Comparison of ENCODE assay signal across 28 cellular contexts in the genomic region with DNA sequence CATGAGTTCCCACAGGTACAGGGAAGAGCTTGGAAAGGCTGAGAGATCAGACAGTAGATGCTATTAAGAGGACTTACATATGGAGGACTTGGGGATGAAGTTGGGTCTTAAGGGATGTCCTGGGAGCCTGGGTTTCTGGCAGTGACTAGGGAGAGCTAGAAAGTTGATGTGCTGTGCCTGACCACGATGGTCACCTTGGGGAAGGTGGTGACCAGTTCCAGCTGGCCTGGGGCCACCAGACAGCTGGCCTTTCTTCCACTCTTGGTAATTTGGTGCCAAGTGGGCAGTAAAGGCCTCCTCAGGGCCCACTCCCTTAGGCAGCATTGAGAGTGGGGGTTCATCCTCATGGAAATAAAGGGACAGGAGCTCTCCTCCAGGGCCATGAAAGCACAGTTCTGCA. TPM values are rescaled to one million over a fixed set of nuclear protein-coding genes. Genes with fewer than 3 reads are reported as not detected.
DNase-seq lines count a peak whose midpoint lies in the region; ATAC-seq, FAIRE-seq and TF ChIP-seq lines count a peak whose summit lies in the region.
"Had no signal": no experiment of that assay in that cellular context is flagged by ENCODE, and none has a peak within 500 bp of the region (broad histone marks: within the 10 kb centered on the region; RNA-seq: fewer than 3 reads in every experiment).

No MANE protein-coding gene starts in this region.

- H2BK5ac ChIP-seq in H1 (ENCODE audit: low read depth, low read length), result peak overlapping the region; percentile 93; the same call in 1 of the 2 replicates

- H3K27me3 ChIP-seq in GM23338 (ENCODE audit: insufficient read depth) (no peaks in the 10 kb centered on the region), H1 (replicated peaks in 1 of 4; ENCODE audit: control insufficient read depth in 3 of 4, extremely low read depth in 1 of 4, insufficient read depth in 3 of 4, low read length in 3 of 4) (peaks cover 0 to 6% (median 2%) of the 10 kb centered on the region in 4 experiments; a peak in 2 of 7 replicates)

- no peak overlapping the region for H3K56ac ChIP-seq in H1 (replicated peaks; ENCODE audit: insufficient read length, low read depth, low read length)

- H3K4me1 ChIP-seq in GM23338 (ENCODE audit: insufficient read depth) (peaks cover 11% of the 10 kb centered on the region; the same call in 1 of the 2 replicates), H1 (replicated peaks in 1 of 4; ENCODE audit: control insufficient read depth in 3 of 4, insufficient read depth in 4 of 4, low read length in 3 of 4) (peaks cover 11 to 17% (median 13%) of the 10 kb centered on the region in 4 experiments)

- no peak overlapping the region for H3K4me3 ChIP-seq in GM23338
- H3K4me3 ChIP-seq in H1 (ENCODE audit: extremely low read depth in 1 of 4, insufficient read depth in 2 of 4, low read depth in 3 of 4, low read length in 4 of 4), result no peak overlapping the region
- H3K4me3 ChIP-seq: SK-N-MC had no signal

- peak overlapping the region; percentile 98; the same call in 1 of the 2 replicates for H2BK20ac ChIP-seq in H1 (ENCODE audit: low read length)

- no peak overlapping the region for H3K4ac ChIP-seq in H1 (replicated peaks; ENCODE audit: insufficient read length, low read depth, low read length)

- no peak for TF ChIP-seq POLR2A in H1 (IDR thresholded peaks at IDR 0.05; ENCODE audit: control extremely low read depth in 1 of 2, low read depth in 2 of 2, low read length in 2 of 2)

- TF ChIP-seq CTCF in GM23338 (conservative IDR thresholded peaks at IDR 0.05; ENCODE audit: low read depth in 2 of 2) (no peak), H1 (IDR thresholded peaks at IDR 0.05; ENCODE audit: control extremely low read depth in 1 of 3, insufficient read depth in 1 of 3, low read depth in 1 of 3, low read length in 3 of 3) (no peak)

- no peak for ATAC-seq in activated CD8-positive, alpha-beta memory T cell treated with anti-CD3 and anti-CD28 coated beads, Interleukin-2, amount 10 ng/mL, durations not matched to agents 7 days and 5 days
- ATAC-seq in GM23338 (no peak), left lobe of liver (no peak)
- ATAC-seq: HCT116, Panc1 had no signal

- TF ChIP-seq RAD21 in H1 (IDR thresholded peaks at IDR 0.05 in 1 of 2, conservative IDR thresholded peaks at IDR 0.05 in 1 of 2; ENCODE audit: low read depth in 2 of 2, low read length in 2 of 2), result no peak

- H3K79me2 ChIP-seq in GM23338 (replicated peaks; ENCODE audit: insufficient read depth), result no peaks in the 10 kb centered on the region
- no peaks in the 10 kb centered on the region for H3K79me2 ChIP-seq in H1 (ENCODE audit: control insufficient read depth in 1 of 2, insufficient read depth in 2 of 2, low read length in 2 of 2)

- H3K23ac ChIP-seq in H1 (ENCODE audit: insufficient read length), result no peak overlapping the region

- H2AK5ac ChIP-seq in H1 (ENCODE audit: low read depth, low read length), result no peak overlapping the region; the same call in 1 of the 2 replicates

- H3K23me2 ChIP-seq in H1 (ENCODE audit: low read depth, low read length), result no peaks in the 10 kb centered on the region

- peak overlapping the region; percentile 74; the same call in 1 of the 2 replicates for H2BK15ac ChIP-seq in H1 (ENCODE audit: low read length)

- peaks cover 65% of the 10 kb centered on the region for H3K4me1 Mint-ChIP-seq in activated CD8-positive, alpha-beta memory T cell treated with anti-CD3 and anti-CD28 coated beads, Interleukin-2, amount 10 ng/mL, durations not matched to agents 7 days and 5 days
- peaks cover 25% of the 10 kb centered on the region for H3K4me1 Mint-ChIP-seq in GM23338

- H2AFZ ChIP-seq in GM23338 (no peak overlapping the region), H1 (ENCODE audit: low read length) (no peak overlapping the region)

- no peaks in the 10 kb centered on the region for H3F3A ChIP-seq in GM23338 (replicated peaks; ENCODE audit: low read depth)

- H4K91ac ChIP-seq in H1 (replicated peaks; ENCODE audit: insufficient read length, low read length), result no peak overlapping the region

- peak overlapping the region; percentile 99 for H2BK12ac ChIP-seq in H1 (ENCODE audit: low read depth, low read length)

- H3K4me3 Mint-ChIP-seq in activated CD8-positive, alpha-beta memory T cell treated with anti-CD3 and anti-CD28 coated beads, Interleukin-2, amount 10 ng/mL, durations not matched to agents 7 days and 5 days, result no peak overlapping the region
- no peak overlapping the region for H3K4me3 Mint-ChIP-seq in GM23338
- H3K4me3 Mint-ChIP-seq: CD4-positive, alpha-beta memory T cell; IgD-negative memory B cell had no signal

- H4K20me1 ChIP-seq in GM23338 (replicated peaks; ENCODE audit: insufficient read depth) (no peaks in the 10 kb centered on the region), H1 (replicated peaks in 1 of 2; ENCODE audit: control insufficient read depth in 1 of 2, insufficient read depth in 2 of 2, low read length in 2 of 2) (no peaks in the 10 kb centered on the region)

- H3K27ac ChIP-seq in GM23338 (ENCODE audit: low read depth) (no peak overlapping the region), H1 (ENCODE audit: low read depth, low read length) (no peak overlapping the region)
- H3K27ac ChIP-seq: SK-N-MC had no signal

- no peak overlapping the region for H3K9ac ChIP-seq in H1 (replicated peaks in 1 of 4; ENCODE audit: extremely low read depth in 1 of 4, low read depth in 3 of 4, low read length in 3 of 4)

- FAIRE-seq in H1 (lab: Jason Lieb, UNC), result no peak

- no peak for DNase-seq in activated CD8-positive, alpha-beta memory T cell treated with anti-CD3 and anti-CD28 coated beads, Interleukin-2, amount 10 ng/mL, durations not matched to agents 7 days and 5 days
- DNase-seq in activated CD8-positive, alpha-beta memory T cell treated with anti-CD3 and anti-CD28 coated beads, Interleukin-2, amount 50 U/mL, for 4 hours, result no peak
- DNase-seq in GM23338 (ENCODE audit: low spot score), result no peak
- DNase-seq in H1 (ENCODE audit: low read depth in 1 of 2, low spot score in 2 of 2), result no peak
- DNase-seq in activated gamma-delta T cell treated with Interleukin-2 at 50 U/mL for 16 hours, result no peak
- DNase-seq in middle frontal gyrus (ENCODE audit: extremely low spot score, low spot score), result no peak
- no peak for DNase-seq in left lobe of liver (ENCODE audit: low spot score)
- DNase-seq: CD4-positive, alpha-beta memory T cell; COR-L47; DMS53; GOT3; NCI-H1048; NCI-H1417 treated with DMSO at 0.1 percent for 48 hours; NCI-H187; NCI-H2081 treated with DMSO at 0.1 percent for 48 hours; NCI-H2171; NCI-H226; NCI-H510A; NCI-H69; SHP77 treated with DMSO at 0.1 percent for 48 hours had no signal

- CTCF ChIA-PET in activated CD8-positive, alpha-beta memory T cell treated with anti-CD3 and anti-CD28 coated beads, Interleukin-2, amount 10 ng/mL, durations not matched to agents 7 days and 5 days (lab: Charles Lee), result interaction anchor here (1.5 to 2.2 kb wide), 5 partner anchors 8 to 47 kb away, joined by 5 to 9 read pairs (median 7); no protein-coding TSS in a partner anchor
- CTCF ChIA-PET in H1 (lab: Charles Lee; ENCODE audit: partially characterized antibody), result interaction anchor here (0.5 to 2.5 kb wide), 8 partner anchors 12 to 310 kb away, joined by 3 to 7 read pairs (median 4); no protein-coding TSS in a partner anchor

- no peak overlapping the region for H3K14ac ChIP-seq in H1 (ENCODE audit: insufficient read length)

- POLR2A ChIA-PET in H1 (lab: Charles Lee; ENCODE audit: partially characterized antibody), result interaction anchor here (0.6 to 5.4 kb wide), 2 partner anchors 12 to 25 kb away, joined by 3 to 28 read pairs; partner anchors contain the start of gene CSF2RB

- 100% methylated on average over 1 of the region's 1 CpG; no CpG with 5 or more reads in 1 of the 2 experiments for WGBS in H1 (ENCODE audit: extremely low coverage in 1 of 2, insufficient coverage in 1 of 2, insufficient read length in 1 of 2, insufficient replicate concordance in 2 of 2, low coverage in 1 of 2, low lambda C conversion rate in 2 of 2, missing lambda C conversion rate in 1 of 2), 2 experiments

- no peak overlapping the region for H3K4me2 ChIP-seq in GM23338
- no peak overlapping the region for H3K4me2 ChIP-seq in H1 (ENCODE audit: insufficient read depth in 1 of 2, low read depth in 2 of 2, low read length in 2 of 2)

- peaks cover 9 to 18% of the 10 kb centered on the region in 2 experiments; a peak in 3 of 4 replicates for H3K9me3 ChIP-seq in H1 (ENCODE audit: insufficient read depth in 2 of 2, low read depth in 1 of 2, low read length in 1 of 2)

- H3K9me2 ChIP-seq in GM23338 (ENCODE audit: insufficient read depth), result peaks cover 29% of the 10 kb centered on the region

- no peaks in the 10 kb centered on the region for H3K27me3 Mint-ChIP-seq in activated CD8-positive, alpha-beta memory T cell treated with anti-CD3 and anti-CD28 coated beads, Interleukin-2, amount 10 ng/mL, durations not matched to agents 7 days and 5 days
- peaks cover 18% of the 10 kb centered on the region for H3K27me3 Mint-ChIP-seq in GM23338 (ENCODE audit: insufficient read depth, low read depth, poor library complexity)

- H2BK120ac ChIP-seq in H1 (replicated peaks; ENCODE audit: low read depth, low read length), result no peak overlapping the region

- H3K36me3 ChIP-seq in GM23338 (ENCODE audit: insufficient read depth) (no peaks in the 10 kb centered on the region), H1 (ENCODE audit: control insufficient read depth in 2 of 4, insufficient read depth in 4 of 4, low read length in 3 of 4) (no peaks in the 10 kb centered on the region)

- no peak overlapping the region for H4K8ac ChIP-seq in H1 (ENCODE audit: extremely low read depth, insufficient read depth, low read length)

- H3K36me3 Mint-ChIP-seq in activated CD8-positive, alpha-beta memory T cell treated with anti-CD3 and anti-CD28 coated beads, Interleukin-2, amount 10 ng/mL, durations not matched to agents 7 days and 5 days, result peaks cover 38% of the 10 kb centered on the region
- peaks cover 17% of the 10 kb centered on the region for H3K36me3 Mint-ChIP-seq in GM23338 (ENCODE audit: low read depth)

- 0 out of 2 replicates have a peak, but pooled peaks cover 2% of the 10 kb centered on the region for H3K79me1 ChIP-seq in H1 (ENCODE audit: low read depth, low read length)

- TF ChIP-seq EP300 in H1 (IDR thresholded peaks at IDR 0.05; ENCODE audit: borderline replicate concordance in 1 of 2, low read depth in 2 of 2, low read length in 2 of 2), result no peak

- no peak overlapping the region for H3K18ac ChIP-seq in H1 (ENCODE audit: extremely low read depth, low read length)

- peak overlapping the region; percentile 91 for H3K27ac Mint-ChIP-seq in activated CD8-positive, alpha-beta memory T cell treated with anti-CD3 and anti-CD28 coated beads, Interleukin-2, amount 10 ng/mL, durations not matched to agents 7 days and 5 days
- H3K27ac Mint-ChIP-seq in GM23338, result 0 out of 2 replicates have a peak overlapping the region, but pooled peaks have one; percentile 34

- no peak overlapping the region for H4K5ac ChIP-seq in H1 (ENCODE audit: insufficient read length, low read depth, low read length)

- H3K9me3 Mint-ChIP-seq in activated CD8-positive, alpha-beta memory T cell treated with anti-CD3 and anti-CD28 coated beads, Interleukin-2, amount 10 ng/mL, durations not matched to agents 7 days and 5 days (ENCODE audit: low read depth), result peaks cover 17% of the 10 kb centered on the region
- peaks cover 24% of the 10 kb centered on the region for H3K9me3 Mint-ChIP-seq in GM23338

RNA-seq across cellular contexts. Expression of gene CSF2RB, which starts 13.9 kb away (rescaled TPM):
- total RNA-seq in activated CD8-positive, alpha-beta memory T cell treated with anti-CD3 and anti-CD28 coated beads, Interleukin-2, amount 10 ng/mL, durations not matched to agents 7 days and 5 days, result 10 to 100 TPM in 1 of 2 experiments, 1 to 10 TPM in 1; 3.0 to 26.9 TPM
- not detected in 2 replicates for total RNA-seq in GM23338 (2014; rRNA removed; shearing (Covaris generic))
- polyA plus RNA-seq in GM23338 (2016; fragmentation: Nextera tagmentation; extraction: Ambion mirVana), result not detected in 2 replicates
- total RNA-seq in H1 (2021; fragmentation: NEBNext Ultra II Directional; extraction: Animal tissue kit (Norgen Biotek cat#: 25700)), result not detected in 2 replicates
- 0.02 TPM in 1 of 2 replicates, not detected in the other for polyA plus RNA-seq in H1 (2011; rRNA removed)
- not detected for polyA plus RNA-seq in H1 (2011; cell fraction: cytosol; rRNA removed)
- 0.14 TPM for polyA plus RNA-seq in H1 (2011; cell fraction: nucleus; rRNA removed)
- polyA plus RNA-seq in H1 (2012, experiment 1 of 2), result not detected in 4 replicates
- polyA plus RNA-seq in H1 (2012, experiment 2 of 2), result not detected
- polyA plus RNA-seq in H1 (2013, experiment 1 of 2), result 0.02 TPM
- polyA plus RNA-seq in H1 (2013, experiment 2 of 2), result not detected
- not detected in 2 replicates for polyA minus RNA-seq in H1 (2011; rRNA and poly(A)+ RNA removed)
- polyA minus RNA-seq in H1 (2011; cell fraction: cytosol; rRNA and poly(A)+ RNA removed), result not detected
- polyA minus RNA-seq in H1 (2011; cell fraction: nucleus; rRNA and poly(A)+ RNA removed), result not detected
- total RNA-seq in left lobe of liver, result 1.1 TPM
- total RNA-seq: A172, Daoy, G401 had no signal

RNA-seq across cellular contexts. Expression of gene NCF4, which starts 38.7 kb away (rescaled TPM):
- 10 to 100 TPM; 59.7 to 77.9 TPM for total RNA-seq in activated CD8-positive, alpha-beta memory T cell treated with anti-CD3 and anti-CD28 coated beads, Interleukin-2, amount 10 ng/mL, durations not matched to agents 7 days and 5 days
- not detected in 2 replicates for total RNA-seq in GM23338 (2014; rRNA removed; shearing (Covaris generic))
- not detected in 2 replicates for polyA plus RNA-seq in GM23338 (2016; fragmentation: Nextera tagmentation; extraction: Ambion mirVana)
- not detected in 2 replicates for total RNA-seq in H1 (2021; fragmentation: NEBNext Ultra II Directional; extraction: Animal tissue kit (Norgen Biotek cat#: 25700))
- 0.20 TPM in 1 of 2 replicates, not detected in the other for polyA plus RNA-seq in H1 (2011; rRNA removed)
- polyA plus RNA-seq in H1 (2011; cell fraction: cytosol; rRNA removed), result 0.10 TPM
- 0.09 TPM for polyA plus RNA-seq in H1 (2011; cell fraction: nucleus; rRNA removed)
- not detected in 4 replicates for polyA plus RNA-seq in H1 (2012, experiment 1 of 2)
- not detected for polyA plus RNA-seq in H1 (2012, experiment 2 of 2)
- 0.08 TPM for polyA plus RNA-seq in H1 (2013, experiment 1 of 2)
- polyA plus RNA-seq in H1 (2013, experiment 2 of 2), result not detected
- polyA minus RNA-seq in H1 (2011; rRNA and poly(A)+ RNA removed), result not detected in 2 replicates
- polyA minus RNA-seq in H1 (2011; cell fraction: cytosol; rRNA and poly(A)+ RNA removed), result not detected
- not detected for polyA minus RNA-seq in H1 (2011; cell fraction: nucleus; rRNA and poly(A)+ RNA removed)
- total RNA-seq in left lobe of liver, result 2.7 TPM
- total RNA-seq: A172, G401 had no signal
- polyA plus RNA-seq: BJ had no signal

Comparison
In these comparisons a context has a peak if more than half of its experiments do, and no peak if none do; other contexts are left out.
1. RNA of gene NCF4, which starts 38.7 kb away (total RNA-seq): 59.7 to 77.9 TPM in activated CD8-positive, alpha-beta memory T cell treated with anti-CD3 and anti-CD28 coated beads, Interleukin-2, amount 10 ng/mL, durations not matched to agents 7 days and 5 days; 2.7 TPM in left lobe of liver (single experiment), not detected in GM23338 and not detected in H1; every median in the first group is over 10 times any median in the second.